19 cellular contexts compared by ENCODE assay signal in the genomic region with DNA sequence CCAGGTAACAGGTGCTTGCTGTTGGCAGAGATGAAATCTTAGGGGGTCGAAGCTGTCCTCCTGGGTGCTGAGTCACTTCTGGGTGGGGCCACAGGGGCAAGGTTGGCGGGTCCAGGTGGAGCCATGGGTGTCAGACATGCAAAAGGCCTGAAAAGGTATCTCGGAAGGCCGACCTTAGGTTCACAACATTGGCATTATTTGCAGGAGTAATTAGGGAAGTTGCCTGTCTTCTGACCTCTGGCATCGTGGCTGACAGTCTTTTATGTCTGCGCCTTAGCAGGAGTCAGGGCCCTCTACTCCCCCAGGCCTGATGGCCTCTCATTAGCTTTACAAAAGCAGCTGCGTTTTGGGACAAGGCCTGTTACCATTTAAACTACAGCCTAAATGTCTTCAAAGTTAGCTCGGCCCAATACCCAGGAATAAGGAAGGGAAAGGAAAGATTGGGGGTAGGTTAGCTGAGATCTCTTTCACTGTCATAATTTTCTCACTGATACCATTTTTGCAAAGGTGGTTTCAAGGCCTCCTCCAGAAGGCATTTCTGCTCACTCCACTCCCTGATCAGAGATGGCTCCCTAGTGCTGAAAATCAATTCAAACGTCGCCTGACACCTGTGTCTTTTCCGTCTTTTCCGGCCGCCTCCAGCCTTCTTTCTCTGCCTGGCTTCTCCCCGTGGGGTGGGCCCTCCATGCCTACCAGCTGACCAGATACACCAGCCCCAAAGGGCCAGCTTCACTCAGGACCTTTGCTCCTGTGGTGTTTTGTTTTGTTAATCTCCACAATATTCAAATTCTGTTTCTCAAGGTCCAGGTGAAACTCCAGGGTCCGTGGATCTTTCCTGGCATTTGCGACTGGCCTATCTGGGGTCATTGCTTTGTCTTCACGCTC.
DNase-seq lines count a peak whose midpoint lies in the region; ATAC-seq and TF ChIP-seq lines count a peak whose summit lies in the region.
"Had no signal": no experiment of that assay in that cellular context is flagged by ENCODE, and none has a peak within 500 bp of the region (broad histone marks: within the 10 kb centered on the region; RNA-seq: fewer than 3 reads in every experiment).

No MANE protein-coding gene starts in this region.

- no CpG with 5 or more reads among the region's 17 CpGs for WGBS in mesendoderm (ENCODE audit: extremely low coverage, insufficient coverage, low lambda C conversion rate)

- H2BK120ac ChIP-seq in mesendoderm (ENCODE audit: low read depth, low read length): no peak overlapping the region

- H2AK5ac ChIP-seq in mesendoderm (ENCODE audit: low read length): no peak overlapping the region

- peak overlapping the region; percentile 29 for H3K56ac ChIP-seq in mesendoderm (ENCODE audit: low read length)

- H3K36me3 Mint-ChIP-seq in type B pancreatic cell: no peaks in the 10 kb centered on the region
- H3K36me3 Mint-ChIP-seq: activated CD4-positive, alpha-beta memory T cell treated with anti-CD3 and anti-CD28 coated beads for 36 hours; naive B cell had no signal

- no peak for DNase-seq in caudate nucleus (lab: John Stamatoyannopoulos, UW)
- peak; percentile 61 for DNase-seq in mesendoderm
- no peak for DNase-seq in type B pancreatic cell (ENCODE audit: extremely low spot score, unreplicated experiment)
- no peak for DNase-seq in GOT3 (lab: John Stamatoyannopoulos, UW)
- no peak for DNase-seq in G401 (ENCODE audit: low spot score)
- DNase-seq: activated CD4-positive, alpha-beta memory T cell treated with anti-CD3 and anti-CD28 coated beads for 36 hours; activated CD4-positive, CD25-positive, alpha-beta regulatory T cell; activated gamma-delta T cell; body of pancreas; KBM-7; kidney glomerular epithelial cell; naive B cell; NCI-H2227 treated with DMSO at 0.1 percent for 48 hours; NCI-H774 had no signal

- H4K5ac ChIP-seq in mesendoderm (ENCODE audit: low read length): no peak overlapping the region

- H3K9me3 ChIP-seq in HUES48 (ENCODE audit: control insufficient read depth, insufficient read depth, low read length): no peaks in the 10 kb centered on the region
- H3K9me3 ChIP-seq: body of pancreas, pancreas, uterus had no signal

- no peak overlapping the region for H2BK15ac ChIP-seq in mesendoderm (replicated peaks; ENCODE audit: low read depth)

- no peak overlapping the region for H3K18ac ChIP-seq in mesendoderm (ENCODE audit: low read length)

- H3K4me3 Mint-ChIP-seq in type B pancreatic cell: no peak overlapping the region
- H3K4me3 Mint-ChIP-seq: activated CD4-positive, alpha-beta memory T cell treated with anti-CD3 and anti-CD28 coated beads for 36 hours; naive B cell had no signal

- ATAC-seq in GM21723 (IDR thresholded peaks at IDR 0.05; ENCODE audit: unreplicated experiment): no peak
- ATAC-seq: body of pancreas, SK-N-SH treated with all-trans-retinoic acid at 6 μM for 48 hours had no signal

- H3K27ac ChIP-seq in HUES48 (ENCODE audit: low read depth, low read length) (peak overlapping the region; percentile 25), caudate nucleus (ENCODE audit: low read depth, low read length) (peak overlapping the region; percentile 60), mesendoderm (ENCODE audit: low read depth, low read length) (no peak overlapping the region)
- H3K27ac ChIP-seq: body of pancreas, pancreas, uterus had no signal

- peaks cover 24% of the 10 kb centered on the region for H3K27me3 Mint-ChIP-seq in type B pancreatic cell

- H3K79me1 ChIP-seq in mesendoderm (ENCODE audit: low read length): no peaks in the 10 kb centered on the region

- H3K36me3 ChIP-seq in HUES48 (ENCODE audit: control insufficient read depth, insufficient read depth, low read length) (no peaks in the 10 kb centered on the region), mesendoderm (ENCODE audit: control insufficient read depth, insufficient read depth, low read length) (no peaks in the 10 kb centered on the region)
- H3K36me3 ChIP-seq: pancreas, uterus had no signal

- H3K4me3 ChIP-seq in HUES48 (ENCODE audit: low read depth, low read length) (no peak overlapping the region), mesendoderm (ENCODE audit: low read length) (no peak overlapping the region)
- H3K4me3 ChIP-seq: body of pancreas, pancreas, uterus had no signal

- peaks cover 26% of the 10 kb centered on the region for H3K4me1 Mint-ChIP-seq in type B pancreatic cell (ENCODE audit: unreplicated experiment)
- H3K4me1 Mint-ChIP-seq: naive B cell had no signal

- H2BK5ac ChIP-seq in mesendoderm (ENCODE audit: low read length): peak overlapping the region; percentile 35

- in situ Hi-C loops in G401 (cut with HindIII; ENCODE audit: low sequenced_read_pairs): no loop called here

- no peak overlapping the region for H3K23ac ChIP-seq in mesendoderm (ENCODE audit: low read length)

- no peak overlapping the region for H4K8ac ChIP-seq in mesendoderm (ENCODE audit: low read depth, low read length)

- H3K79me2 ChIP-seq in mesendoderm (ENCODE audit: control insufficient read depth, insufficient read depth, low read length): no peaks in the 10 kb centered on the region

- peak overlapping the region; percentile 14 for H3K27ac Mint-ChIP-seq in type B pancreatic cell
- H3K27ac Mint-ChIP-seq: activated CD4-positive, alpha-beta memory T cell treated with anti-CD3 and anti-CD28 coated beads for 36 hours had no signal

- H3K4ac ChIP-seq in mesendoderm (ENCODE audit: low read depth, low read length): peak overlapping the region; percentile 17

- H3K4me1 ChIP-seq in HUES48 (ENCODE audit: control insufficient read depth, insufficient read depth, low read length) (peaks cover 30% of the 10 kb centered on the region), mesendoderm (ENCODE audit: control insufficient read depth, low read depth, low read length) (peaks cover 14% of the 10 kb centered on the region)
- H3K4me1 ChIP-seq: body of pancreas, pancreas, uterus had no signal

- no peaks in the 10 kb centered on the region for H3K9me3 Mint-ChIP-seq in type B pancreatic cell
- H3K9me3 Mint-ChIP-seq: activated CD4-positive, alpha-beta memory T cell treated with anti-CD3 and anti-CD28 coated beads for 36 hours; naive B cell had no signal

- H3K27me3 ChIP-seq in HUES48 (ENCODE audit: control insufficient read depth, insufficient read depth, low read length): no peaks in the 10 kb centered on the region; the same call in 1 of the 2 replicates
- H3K27me3 ChIP-seq in mesendoderm (ENCODE audit: insufficient read depth, low read length, poor library complexity): no peaks in the 10 kb centered on the region
- H3K27me3 ChIP-seq: body of pancreas, pancreas, uterus had no signal

- TF ChIP-seq CTCF in type B pancreatic cell (conservative IDR thresholded peaks at IDR 0.05): no peak

- H3K9ac ChIP-seq in HUES48 (ENCODE audit: low read depth, low read length) (no peak overlapping the region), mesendoderm (ENCODE audit: low read length) (no peak overlapping the region)

- no peak overlapping the region for H3K4me2 ChIP-seq in mesendoderm (ENCODE audit: low read length)
